ENCODE assay signal across 1 cellular context in genomic region chr20:38260025-38260377, GRCh38.
TF ChIP-seq lines count a peak whose summit lies in the region.

No MANE protein-coding gene starts in this region.

TF ChIP-seq in IMR-90, 13 proteins besides CTCF, POLR2A, EP300 and RAD21 (continued from another document):
- TF ChIP-seq USF2 (IDR thresholded peaks at IDR 0.05; ENCODE audit: low read depth, low read length) (no peak), MXI1 (IDR thresholded peaks at IDR 0.05; ENCODE audit: borderline replicate concordance, low read depth, low read length) (no peak), BHLHE40 (IDR thresholded peaks at IDR 0.05; ENCODE audit: low read depth, low read length) (no peak), SMC3 (IDR thresholded peaks at IDR 0.05; ENCODE audit: low read depth, low read length) (no peak)
